ENCODE assay signal across 8 cellular contexts in the genomic region with DNA sequence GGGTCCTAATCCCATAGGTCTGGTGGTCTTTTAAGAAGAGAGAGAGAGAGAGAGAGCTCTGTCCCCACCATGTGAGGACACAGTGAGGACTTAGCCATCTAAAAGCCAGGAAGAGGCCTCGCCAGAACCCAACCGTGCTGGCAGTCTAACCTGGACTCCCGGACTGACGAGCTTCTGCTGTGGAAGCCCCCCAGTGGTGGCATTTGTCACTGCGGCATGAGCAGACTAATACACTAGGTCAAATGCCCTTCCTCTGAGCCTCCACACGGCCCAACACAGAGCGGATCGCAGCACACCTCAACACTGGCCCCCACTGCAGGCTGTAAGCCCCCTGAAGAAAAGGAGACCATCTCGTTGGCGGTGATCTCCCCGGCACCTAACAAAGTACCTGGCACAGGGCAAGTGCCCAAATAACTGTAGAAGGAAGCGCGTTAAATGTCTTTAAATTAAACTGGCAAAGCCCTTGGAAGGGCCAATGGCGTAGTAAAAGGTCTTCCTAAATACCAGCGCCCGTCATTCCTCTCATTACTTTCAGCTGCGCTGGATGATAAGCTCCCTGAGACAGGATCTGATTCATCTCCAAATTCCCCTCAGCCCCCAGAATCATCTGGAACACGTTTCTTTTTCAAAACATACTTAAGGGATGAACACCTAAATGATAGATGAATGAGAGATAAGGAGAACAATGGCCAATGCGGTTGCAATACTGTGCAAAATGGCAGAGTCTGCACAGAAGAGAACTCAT.
DNase-seq lines count a peak whose midpoint lies in the region; ATAC-seq and TF ChIP-seq lines count a peak whose summit lies in the region.

No MANE protein-coding gene starts in this region.

- TF ChIP-seq POLR2A in tibial nerve (IDR thresholded peaks at IDR 0.05), result no peak

- H3K27me3 ChIP-seq in Panc1 (ENCODE audit: control insufficient read depth, insufficient read depth, low read length), result no peaks in the 10 kb centered on the region
- no peaks in the 10 kb centered on the region for H3K27me3 ChIP-seq in tibial nerve

- H3K4me1 Mint-ChIP-seq in activated T-helper 1 cell treated with anti-CD3 and anti-CD28 coated beads, Interleukin-12 subunit alpha, Interleukin-12 subunit beta, Interleukin-2, Interleukin-4 antibody, amounts not matched to agents 30 ng/mL and 10 ng/mL and 1 ng/mL, durations not matched to agents 14 hours and 24 hours and 36 hours (ENCODE audit: low read depth), result peaks cover 20% of the 10 kb centered on the region

- BruUV-seq in Panc1 (replicated peaks; lab: Mats Ljungman, UMichigan), result no TSS peak

- H3K36me3 Mint-ChIP-seq in activated T-helper 1 cell treated with anti-CD3 and anti-CD28 coated beads, Interleukin-12 subunit alpha, Interleukin-12 subunit beta, Interleukin-2, Interleukin-4 antibody, amounts not matched to agents 30 ng/mL and 10 ng/mL and 1 ng/mL, durations not matched to agents 14 hours and 24 hours and 36 hours (ENCODE audit: low read depth), result peaks cover 7% of the 10 kb centered on the region

- H3K27ac ChIP-seq in Panc1 (ENCODE audit: low read length), result peak overlapping the region; percentile 83
- peak overlapping the region in 3 of 4 donors; percentile 47 to 86 (median 69) for H3K27ac ChIP-seq in tibial nerve

- TF ChIP-seq EP300 in tibial nerve (IDR thresholded peaks at IDR 0.05), result no peak

- CTCF ChIA-PET in Panc1 (lab: Charles Lee), result interaction anchor here (1.0 kb wide), 1 partner anchor 10 kb away, joined by 5 read pairs; no protein-coding TSS in a partner anchor

- ATAC-seq in HG02678 (IDR thresholded peaks at IDR 0.05; ENCODE audit: unreplicated experiment) (peak; percentile 67), Panc1 (peak; percentile 84), HG03039 (IDR thresholded peaks at IDR 0.05; ENCODE audit: unreplicated experiment) (no peak)

- H3K9me3 ChIP-seq in Panc1 (ENCODE audit: control insufficient read depth, insufficient read depth, low read depth, low read length), result no peaks in the 10 kb centered on the region
- no peaks in the 10 kb centered on the region for H3K9me3 ChIP-seq in tibial nerve

- intact Hi-C loops in Panc1 (cut with micrococcal nuclease; ENCODE audit: unreplicated experiment), result no loop called here
- intact Hi-C loops in activated T-helper 1 cell treated with anti-CD3 and anti-CD28 coated beads, Interleukin-12 subunit alpha, Interleukin-12 subunit beta, Interleukin-2, Interleukin-4 antibody, amounts not matched to agents 30 ng/mL and 10 ng/mL and 1 ng/mL, durations not matched to agents 14 hours and 24 hours and 36 hours (cut with micrococcal nuclease), result loop anchor here (1.0 to 2.0 kb wide), 3 partner anchors 16 to 143 kb away; no protein-coding TSS in a partner anchor
- intact Hi-C loops in posterior cingulate gyrus (cut with DNase I), result no loop called here

- peak overlapping the region; percentile 76 for H3K27ac Mint-ChIP-seq in activated T-helper 1 cell treated with anti-CD3 and anti-CD28 coated beads, Interleukin-12 subunit alpha, Interleukin-12 subunit beta, Interleukin-2, Interleukin-4 antibody, amounts not matched to agents 30 ng/mL and 10 ng/mL and 1 ng/mL, durations not matched to agents 14 hours and 24 hours and 36 hours

- DNase-seq in EH (ENCODE audit: low read depth) (peak; percentile 98), Panc1 (ENCODE audit: low read depth, low spot score) (no peak), foreskin fibroblast (peak; percentile 81 to 87), posterior cingulate gyrus (peak; percentile 35 to 94 (median 66)), tibial nerve (ENCODE audit: low spot score in 2 of 2) (peak; percentile 64 to 74)
- DNase-seq in activated T-helper 1 cell treated with anti-CD3 and anti-CD28 coated beads, Interleukin-12 subunit alpha, Interleukin-12 subunit beta, Interleukin-2, Interleukin-4 antibody, amounts not matched to agents 30 ng/mL and 10 ng/mL and 1 ng/mL, durations not matched to agents 14 hours and 24 hours and 36 hours (ENCODE audit: low spot score), result peak; percentile 43

- H3K27me3 Mint-ChIP-seq in activated T-helper 1 cell treated with anti-CD3 and anti-CD28 coated beads, Interleukin-12 subunit alpha, Interleukin-12 subunit beta, Interleukin-2, Interleukin-4 antibody, amounts not matched to agents 30 ng/mL and 10 ng/mL and 1 ng/mL, durations not matched to agents 14 hours and 24 hours and 36 hours (ENCODE audit: insufficient read depth), result peaks cover 2% of the 10 kb centered on the region

- peak; percentile 79 for TF ChIP-seq CTCF in Panc1 (IDR thresholded peaks at IDR 0.05)
- peak; percentile 53 for TF ChIP-seq CTCF in foreskin fibroblast (IDR thresholded peaks at IDR 0.05; ENCODE audit: low read depth, low read length)
- TF ChIP-seq CTCF in tibial nerve (IDR thresholded peaks at IDR 0.05), result peak; percentile 37 to 61 (median 52)

- H3K4me3 ChIP-seq in Panc1 (ENCODE audit: low read depth in 2 of 2, low read length in 2 of 2), result no peak overlapping the region
- H3K4me3 ChIP-seq in foreskin fibroblast (ENCODE audit: low read depth in 1 of 2, low read length in 2 of 2), result no peak overlapping the region
- H3K4me3 ChIP-seq in tibial nerve, result no peak overlapping the region

- POLR2A ChIA-PET in Panc1 (lab: Charles Lee), result interaction anchor here (0.5 to 0.7 kb wide), 2 partner anchors 236 to 476 kb away, joined by 3 read pairs; no protein-coding TSS in a partner anchor

- H3K4me3 Mint-ChIP-seq in activated T-helper 1 cell treated with anti-CD3 and anti-CD28 coated beads, Interleukin-12 subunit alpha, Interleukin-12 subunit beta, Interleukin-2, Interleukin-4 antibody, amounts not matched to agents 30 ng/mL and 10 ng/mL and 1 ng/mL, durations not matched to agents 14 hours and 24 hours and 36 hours, result no peak overlapping the region

- no peaks in the 10 kb centered on the region for H3K9me3 Mint-ChIP-seq in activated T-helper 1 cell treated with anti-CD3 and anti-CD28 coated beads, Interleukin-12 subunit alpha, Interleukin-12 subunit beta, Interleukin-2, Interleukin-4 antibody, amounts not matched to agents 30 ng/mL and 10 ng/mL and 1 ng/mL, durations not matched to agents 14 hours and 24 hours and 36 hours

- H3K36me3 ChIP-seq in Panc1 (ENCODE audit: control insufficient read depth, insufficient read depth, low read length) (peaks cover 17% of the 10 kb centered on the region), tibial nerve (peaks cover 0 to 13% (median 0%) of the 10 kb centered on the region in 3 donors)

- in situ Hi-C loops in Panc1 (cut with HindIII; ENCODE audit: low pct_unique_long_range_greater_than_20kb, low sequenced_read_pairs), result no loop called here

- peaks cover 57% of the 10 kb centered on the region for H3K4me1 ChIP-seq in Panc1 (ENCODE audit: control insufficient read depth, insufficient read depth, low read length)
- peaks cover 0 to 55% (median 3%) of the 10 kb centered on the region in 4 donors for H3K4me1 ChIP-seq in tibial nerve

- 63 to 64% methylated on average over 19 of the region's 19 CpGs for WGBS in tibial nerve, 2 donors
